Comparison of ENCODE assay signal across 18 cellular contexts in the genomic region with DNA sequence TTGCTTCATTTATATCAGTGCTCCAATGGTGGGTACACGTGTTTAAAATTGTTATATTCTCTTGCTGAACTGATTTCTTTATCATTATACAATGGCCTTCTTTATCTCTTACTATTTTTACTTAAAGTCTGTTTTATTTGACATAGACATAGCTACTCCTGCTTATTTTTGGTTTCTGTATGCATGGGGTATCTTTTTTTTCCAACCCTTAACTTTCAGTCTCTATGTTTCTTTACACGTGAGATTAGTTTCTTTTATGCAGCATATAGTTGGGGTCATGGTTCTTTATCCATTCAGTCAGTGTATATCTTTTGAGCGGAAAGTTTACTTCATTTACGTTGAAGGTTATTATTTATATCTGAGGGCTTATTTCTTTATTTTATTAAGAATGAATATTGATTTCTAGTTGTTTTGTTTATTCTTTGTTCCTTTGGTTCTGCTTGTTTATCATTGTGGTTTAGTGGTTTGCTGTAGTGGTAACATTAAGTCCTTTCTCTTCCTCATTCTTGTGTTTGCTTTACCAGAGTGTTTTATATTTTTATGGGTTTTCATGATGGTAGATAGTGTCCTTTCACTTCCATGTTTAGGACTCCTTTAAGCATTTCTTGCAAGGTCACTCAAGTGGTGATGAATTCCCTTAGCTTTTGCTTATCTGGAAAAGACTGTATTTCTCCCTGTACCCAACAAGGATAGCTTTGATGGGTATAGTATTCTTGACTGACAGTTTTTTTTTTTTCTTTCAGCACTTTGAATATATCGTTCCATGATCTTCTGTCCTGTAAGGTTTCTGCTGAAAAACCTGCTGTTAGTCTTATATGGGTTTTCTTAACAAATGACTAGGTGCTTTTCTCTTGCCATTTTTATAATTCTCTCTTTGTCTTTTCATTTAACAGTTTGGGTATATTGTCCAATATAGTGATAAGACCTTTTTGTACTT. TPM values are rescaled to one million over a fixed set of nuclear protein-coding genes. Genes with fewer than 3 reads are reported as not detected.
DNase-seq lines count a peak whose midpoint lies in the region; ATAC-seq, FAIRE-seq and TF ChIP-seq lines count a peak whose summit lies in the region.
"Had no signal": no experiment of that assay in that cellular context is flagged by ENCODE, and none has a peak within 500 bp of the region (broad histone marks: within the 10 kb centered on the region; RNA-seq: fewer than 3 reads in every experiment).

No MANE protein-coding gene starts in this region.

- H3K36me3 Mint-ChIP-seq in activated naive CD8-positive, alpha-beta T cell treated with anti-CD3 and anti-CD28 coated beads, Interleukin-2, amount 50 U/mL, for 24 hours (ENCODE audit: low read depth), result peaks cover 5% of the 10 kb centered on the region

- H3K27ac Mint-ChIP-seq in activated naive CD8-positive, alpha-beta T cell treated with anti-CD3 and anti-CD28 coated beads, Interleukin-2, amount 50 U/mL, for 24 hours, result no peak overlapping the region
- H3K27ac Mint-ChIP-seq: activated T-helper 17 cell treated with anti-CD3 and anti-CD28 coated beads, Interleukin-2, amount 50 U/mL, for 72 hours; effector memory CD8-positive, alpha-beta T cell had no signal

- H3K9me3 ChIP-seq in Peyer's patch, result no peaks in the 10 kb centered on the region
- H3K9me3 ChIP-seq: body of pancreas, suprapubic skin had no signal

- H3K4me3 ChIP-seq in Peyer's patch, result no peak overlapping the region
- H3K4me3 ChIP-seq: body of pancreas, spleen, suprapubic skin had no signal

- in situ Hi-C loops in GM13977 (cut with MboI; ENCODE audit: low pct_unique_long_range_greater_than_20kb, low sequenced_read_pairs, unreplicated experiment), result loop anchor here (25.0 kb wide), 1 partner anchor 102 kb away; no protein-coding TSS in a partner anchor

- H3K4me1 Mint-ChIP-seq in activated naive CD8-positive, alpha-beta T cell treated with anti-CD3 and anti-CD28 coated beads, Interleukin-2, amount 50 U/mL, for 24 hours, result no peaks in the 10 kb centered on the region
- H3K4me1 Mint-ChIP-seq: activated T-helper 17 cell treated with anti-CD3 and anti-CD28 coated beads, Interleukin-2, amount 50 U/mL, for 72 hours had no signal

- H3K36me3 ChIP-seq in Peyer's patch, result no peaks in the 10 kb centered on the region
- H3K36me3 ChIP-seq: spleen, suprapubic skin had no signal

- FAIRE-seq in GM19239 (lab: Jason Lieb, UNC) (peak; percentile 39), colon (lab: Jason Lieb, UNC) (peak; percentile 53)
- FAIRE-seq: islet of Langerhans had no signal

- TF ChIP-seq CTCF in Peyer's patch (IDR thresholded peaks at IDR 0.05), result no peak
- no peak for TF ChIP-seq CTCF in GM13977 (IDR thresholded peaks at IDR 0.05; ENCODE audit: extremely low read depth, insufficient read depth, missing control alignments)

- no peak overlapping the region for H3K27ac ChIP-seq in Peyer's patch
- H3K27ac ChIP-seq: body of pancreas, KMS-11, parathyroid adenoma, spleen, suprapubic skin had no signal

- no peaks in the 10 kb centered on the region for H3K27me3 ChIP-seq in Peyer's patch
- H3K27me3 ChIP-seq: body of pancreas, spleen, suprapubic skin had no signal

- DNase-seq in GM19239 (ENCODE audit: insufficient read length, low spot score) (no peak), Peyer's patch (no peak), GM13977 (ENCODE audit: low spot score) (no peak)
- DNase-seq in activated naive CD8-positive, alpha-beta T cell treated with anti-CD3 and anti-CD28 coated beads, Interleukin-2, amount 50 U/mL, for 24 hours, result no peak
- no peak for DNase-seq in activated T-cell treated with anti-CD3 and anti-CD28 coated beads, Interleukin-2, amount 50 U/mL, for 48 hours
- DNase-seq: activated CD4-positive, alpha-beta T cell treated with anti-CD3 and anti-CD28 coated beads for 4 hours; body of pancreas; effector memory CD8-positive, alpha-beta T cell; foreskin melanocyte; spleen had no signal

- H3K4me3 Mint-ChIP-seq in activated naive CD8-positive, alpha-beta T cell treated with anti-CD3 and anti-CD28 coated beads, Interleukin-2, amount 50 U/mL, for 24 hours, result no peak overlapping the region
- H3K4me3 Mint-ChIP-seq: activated T-helper 17 cell treated with anti-CD3 and anti-CD28 coated beads, Interleukin-2, amount 50 U/mL, for 72 hours; effector memory CD8-positive, alpha-beta T cell had no signal

- ATAC-seq in HG02623 (IDR thresholded peaks at IDR 0.05; ENCODE audit: unreplicated experiment) (peak; percentile 86), HG03460 (IDR thresholded peaks at IDR 0.05; ENCODE audit: unreplicated experiment) (peak; percentile 90)
- no peak for ATAC-seq in activated naive CD8-positive, alpha-beta T cell treated with anti-CD3 and anti-CD28 coated beads, Interleukin-2, amount 50 U/mL, for 24 hours
- ATAC-seq: activated T-helper 17 cell treated with anti-CD3 and anti-CD28 coated beads, Interleukin-2, amount 50 U/mL, for 72 hours; body of pancreas; effector memory CD8-positive, alpha-beta T cell had no signal

- no peaks in the 10 kb centered on the region for H3K4me1 ChIP-seq in Peyer's patch
- H3K4me1 ChIP-seq: body of pancreas, parathyroid adenoma, spleen, suprapubic skin had no signal

- no peaks in the 10 kb centered on the region for H3K27me3 Mint-ChIP-seq in activated naive CD8-positive, alpha-beta T cell treated with anti-CD3 and anti-CD28 coated beads, Interleukin-2, amount 50 U/mL, for 24 hours
- H3K27me3 Mint-ChIP-seq: activated T-helper 17 cell treated with anti-CD3 and anti-CD28 coated beads, Interleukin-2, amount 50 U/mL, for 72 hours had no signal

- H3K9me3 Mint-ChIP-seq in activated naive CD8-positive, alpha-beta T cell treated with anti-CD3 and anti-CD28 coated beads, Interleukin-2, amount 50 U/mL, for 24 hours, result peaks cover 31% of the 10 kb centered on the region

- TF ChIP-seq POLR2A in Peyer's patch (IDR thresholded peaks at IDR 0.05), result no peak

RNA-seq across cellular contexts. Expression of a gene that starts 38.3 kb away (rescaled TPM):
- 10 to 100 TPM; 31.0 to 52.8 (median 40.1) TPM for total RNA-seq in Peyer's patch
